In genomic region chr21:36743008-36743407, GRCh38 we compare ENCODE assay signal across 14 cellular contexts. TPM values are rescaled to one million over a fixed set of nuclear protein-coding genes. Genes with fewer than 3 reads are reported as not detected.
DNase-seq lines count a peak whose midpoint lies in the region; ATAC-seq and TF ChIP-seq lines count a peak whose summit lies in the region.
"Had no signal": no experiment of that assay in that cellular context is flagged by ENCODE, and none has a peak within 500 bp of the region (broad histone marks: within the 10 kb centered on the region; RNA-seq: fewer than 3 reads in every experiment).

No MANE protein-coding gene starts in this region.

- TF ChIP-seq CTCF in RWPE1 (conservative IDR thresholded peaks at IDR 0.05; ENCODE audit: low read depth) (no peak), neural crest cell (conservative IDR thresholded peaks at IDR 0.05) (no peak), mesothelial cell of epicardium (IDR thresholded peaks at IDR 0.05; ENCODE audit: unreplicated experiment) (no peak)

- peaks cover 10% of the 10 kb centered on the region for H3K4me1 Mint-ChIP-seq in neural crest cell
- peaks cover 12% of the 10 kb centered on the region for H3K4me1 Mint-ChIP-seq in mesothelial cell of epicardium

- H3K9me3 Mint-ChIP-seq in neural crest cell = no peaks in the 10 kb centered on the region
- H3K9me3 Mint-ChIP-seq in mesothelial cell of epicardium = no peaks in the 10 kb centered on the region
- H3K9me3 Mint-ChIP-seq: CD4-positive, alpha-beta memory T cell had no signal

- H3K4me3 Mint-ChIP-seq in neural crest cell (peak overlapping the region; percentile 14), mesothelial cell of epicardium (no peak overlapping the region)
- H3K4me3 Mint-ChIP-seq: CD4-positive, alpha-beta memory T cell had no signal

- peaks cover 31% of the 10 kb centered on the region for H3K27me3 Mint-ChIP-seq in neural crest cell (ENCODE audit: low read depth)
- H3K27me3 Mint-ChIP-seq in mesothelial cell of epicardium (ENCODE audit: low read depth) = peaks cover 48% of the 10 kb centered on the region

- no peak for ATAC-seq in GM18909 (IDR thresholded peaks at IDR 0.05; ENCODE audit: poor library complexity, unreplicated experiment)

- H3K36me3 Mint-ChIP-seq in neural crest cell (ENCODE audit: low read depth) (no peaks in the 10 kb centered on the region), mesothelial cell of epicardium (no peaks in the 10 kb centered on the region)
- H3K36me3 Mint-ChIP-seq: CD4-positive, alpha-beta memory T cell had no signal

- CTCF ChIA-PET in RWPE1 (lab: Yijun Ruan, JAX) = no interaction called here

- H3K27ac ChIP-seq in RWPE1 = peak overlapping the region; percentile 14

- H3K27ac Mint-ChIP-seq in neural crest cell (ENCODE audit: unreplicated experiment) (no peak overlapping the region), mesothelial cell of epicardium (no peak overlapping the region)

- DNase-seq in RWPE1 (ENCODE audit: low spot score) = no peak
- DNase-seq in neural crest cell (ENCODE audit: low read depth, low spot score) = no peak
- DNase-seq in posterior vena cava (ENCODE audit: low spot score) = peak; percentile 19
- DNase-seq in mesothelial cell of epicardium (ENCODE audit: low spot score in 2 of 2, unreplicated experiment in 2 of 2) = no peak
- no peak for DNase-seq in SW480 (ENCODE audit: low spot score)
- DNase-seq: C1 segment of cervical spinal cord; Calu3; CD4-positive, alpha-beta memory T cell; COR-L47; DMS53; DMS79 treated with DMSO at 0.1 percent for 48 hours; GF-D8; GOT3 had no signal

- intact Hi-C loops in posterior vena cava (cut with DNase I) = loop anchor here in 1 of 2 donors (2.0 kb wide), 1 partner anchor 76 kb away; no protein-coding TSS in a partner anchor

- POLR2A ChIA-PET in RWPE1 (lab: Yijun Ruan, JAX; ENCODE audit: low non-redundant PET) = no interaction called here

RNA-seq across cellular contexts. Expression of gene SIM2, which starts 44.1 kb away (rescaled TPM):
- not detected in 2 replicates for total RNA-seq in neural crest cell
- not detected for total RNA-seq in posterior vena cava
- total RNA-seq in mesothelial cell of epicardium = 0.09 TPM in 1 of 3 replicates, not detected in the others
- total RNA-seq: CD4-positive, alpha-beta memory T cell had no signal
